Comparison of ENCODE assay signal across 2 cellular contexts in the genomic region with DNA sequence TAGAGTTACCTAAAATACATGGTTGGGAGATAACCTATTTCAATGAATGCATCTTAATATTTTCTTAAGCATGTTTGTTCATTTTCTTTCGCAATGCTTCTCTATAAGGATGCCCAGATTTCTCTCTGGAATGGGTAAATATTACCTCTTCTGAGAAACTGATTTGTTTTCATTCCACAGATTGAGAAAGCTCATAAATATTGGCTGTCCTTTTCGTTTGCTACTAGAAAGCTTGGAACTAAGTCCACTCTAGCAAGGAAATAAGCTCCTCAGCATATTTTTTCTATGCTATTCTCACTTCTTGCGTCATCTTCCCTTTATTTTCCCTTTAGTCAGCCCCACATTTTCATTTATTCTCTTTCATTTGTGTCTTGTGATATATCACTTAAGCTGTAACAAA.
A peak's percentile ranks its signal among the peaks of the same experiment; 100 is the strongest.
TF ChIP-seq lines count a peak whose summit lies in the region.

No MANE protein-coding gene starts in this region.

TF ChIP-seq in A549, 52 proteins besides CTCF, POLR2A, EP300 and RAD21:
- peak in 1 of 2 experiments; percentile 28; a peak in 1 of 5 replicates for TF ChIP-seq JUN (IDR thresholded peaks at IDR 0.05)
- TF ChIP-seq ZNF302 (CRISPR knock-in tag; IDR thresholded peaks at IDR 0.05), result no peak
- TF ChIP-seq HEYL (CRISPR knock-in tag; IDR thresholded peaks at IDR 0.05), result no peak
- TF ChIP-seq ZFP36 (IDR thresholded peaks at IDR 0.05; ENCODE audit: borderline replicate concordance, partially characterized antibody), result no peak
- TF ChIP-seq, protein P1, sequence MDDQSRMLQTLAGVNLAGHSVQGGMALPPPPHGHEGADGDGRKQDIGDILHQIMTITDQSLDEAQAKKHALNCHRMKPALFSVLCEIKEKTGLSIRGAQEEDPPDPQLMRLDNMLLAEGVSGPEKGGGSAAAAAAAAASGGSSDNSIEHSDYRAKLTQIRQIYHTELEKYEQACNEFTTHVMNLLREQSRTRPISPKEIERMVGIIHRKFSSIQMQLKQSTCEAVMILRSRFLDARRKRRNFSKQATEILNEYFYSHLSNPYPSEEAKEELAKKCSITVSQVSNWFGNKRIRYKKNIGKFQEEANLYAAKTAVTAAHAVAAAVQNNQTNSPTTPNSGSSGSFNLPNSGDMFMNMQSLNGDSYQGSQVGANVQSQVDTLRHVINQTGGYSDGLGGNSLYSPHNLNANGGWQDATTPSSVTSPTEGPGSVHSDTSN (IDR thresholded peaks at IDR 0.05), result no peak
- TF ChIP-seq EHF (CRISPR knock-in tag; IDR thresholded peaks at IDR 0.05), result no peak
- TF ChIP-seq FOXS1 (CRISPR knock-in tag; IDR thresholded peaks at IDR 0.05), result no peak
- TF ChIP-seq RNF2 (IDR thresholded peaks at IDR 0.05; ENCODE audit: borderline replicate concordance, low read depth), result no peak
- TF ChIP-seq, protein P2, sequence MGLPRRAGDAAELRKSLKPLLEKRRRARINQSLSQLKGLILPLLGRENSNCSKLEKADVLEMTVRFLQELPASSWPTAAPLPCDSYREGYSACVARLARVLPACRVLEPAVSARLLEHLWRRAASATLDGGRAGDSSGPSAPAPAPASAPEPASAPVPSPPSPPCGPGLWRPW (IDR thresholded peaks at IDR 0.05), result peak; percentile 25; the same call in 1 of the 2 replicates
- TF ChIP-seq, protein P3, sequence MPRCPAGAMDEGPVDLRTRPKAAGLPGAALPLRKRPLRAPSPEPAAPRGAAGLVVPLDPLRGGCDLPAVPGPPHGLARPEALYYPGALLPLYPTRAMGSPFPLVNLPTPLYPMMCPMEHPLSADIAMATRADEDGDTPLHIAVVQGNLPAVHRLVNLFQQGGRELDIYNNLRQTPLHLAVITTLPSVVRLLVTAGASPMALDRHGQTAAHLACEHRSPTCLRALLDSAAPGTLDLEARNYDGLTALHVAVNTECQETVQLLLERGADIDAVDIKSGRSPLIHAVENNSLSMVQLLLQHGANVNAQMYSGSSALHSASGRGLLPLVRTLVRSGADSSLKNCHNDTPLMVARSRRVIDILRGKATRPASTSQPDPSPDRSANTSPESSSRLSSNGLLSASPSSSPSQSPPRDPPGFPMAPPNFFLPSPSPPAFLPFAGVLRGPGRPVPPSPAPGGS (IDR thresholded peaks at IDR 0.05), result no peak
- TF ChIP-seq JUNB (IDR thresholded peaks at IDR 0.05), result peak; percentile 18; the same call in 1 of the 2 replicates
- TF ChIP-seq TFCP2L1 (CRISPR knock-in tag; IDR thresholded peaks at IDR 0.05), result no peak
- TF ChIP-seq ESRRA (IDR thresholded peaks at IDR 0.05; ENCODE audit: borderline replicate concordance, low read length), result no peak
- TF ChIP-seq, protein P4, sequence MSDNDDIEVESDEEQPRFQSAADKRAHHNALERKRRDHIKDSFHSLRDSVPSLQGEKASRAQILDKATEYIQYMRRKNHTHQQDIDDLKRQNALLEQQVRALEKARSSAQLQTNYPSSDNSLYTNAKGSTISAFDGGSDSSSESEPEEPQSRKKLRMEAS (IDR thresholded peaks at IDR 0.05), result 0 out of 2 replicates have a peak, but pooled peaks have one; percentile 17
- TF ChIP-seq, protein P5, sequence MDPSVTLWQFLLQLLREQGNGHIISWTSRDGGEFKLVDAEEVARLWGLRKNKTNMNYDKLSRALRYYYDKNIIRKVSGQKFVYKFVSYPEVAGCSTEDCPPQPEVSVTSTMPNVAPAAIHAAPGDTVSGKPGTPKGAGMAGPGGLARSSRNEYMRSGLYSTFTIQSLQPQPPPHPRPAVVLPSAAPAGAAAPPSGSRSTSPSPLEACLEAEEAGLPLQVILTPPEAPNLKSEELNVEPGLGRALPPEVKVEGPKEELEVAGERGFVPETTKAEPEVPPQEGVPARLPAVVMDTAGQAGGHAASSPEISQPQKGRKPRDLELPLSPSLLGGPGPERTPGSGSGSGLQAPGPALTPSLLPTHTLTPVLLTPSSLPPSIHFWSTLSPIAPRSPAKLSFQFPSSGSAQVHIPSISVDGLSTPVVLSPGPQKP (IDR thresholded peaks at IDR 0.05; ENCODE audit: low read depth, low read length), result no peak
- TF ChIP-seq, protein P6, sequence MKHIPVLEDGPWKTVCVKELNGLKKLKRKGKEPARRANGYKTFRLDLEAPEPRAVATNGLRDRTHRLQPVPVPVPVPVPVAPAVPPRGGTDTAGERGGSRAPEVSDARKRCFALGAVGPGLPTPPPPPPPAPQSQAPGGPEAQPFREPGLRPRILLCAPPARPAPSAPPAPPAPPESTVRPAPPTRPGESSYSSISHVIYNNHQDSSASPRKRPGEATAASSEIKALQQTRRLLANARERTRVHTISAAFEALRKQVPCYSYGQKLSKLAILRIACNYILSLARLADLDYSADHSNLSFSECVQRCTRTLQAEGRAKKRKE (CRISPR knock-in tag; IDR thresholded peaks at IDR 0.05; ENCODE audit: low read depth), result no peak
- no peak for TF ChIP-seq BHLHE40 (IDR thresholded peaks at IDR 0.05; ENCODE audit: low read depth, low read length)
- no peak for TF ChIP-seq FOSL2 (IDR thresholded peaks at IDR 0.05)
- no peak for TF ChIP-seq FOSL2 (CRISPR knock-in tag; IDR thresholded peaks at IDR 0.05)
- TF ChIP-seq NFE2L2 (conservative IDR thresholded peaks at IDR 0.05; ENCODE audit: low read length), result no peak
- no peak for TF ChIP-seq POLR2AphosphoS2 (conservative IDR thresholded peaks at IDR 0.05; ENCODE audit: low read length)
- TF ChIP-seq KDM1A (IDR thresholded peaks at IDR 0.05; ENCODE audit: low read depth), result no peak
- TF ChIP-seq RFX5 (IDR thresholded peaks at IDR 0.05), result no peak
- no peak for TF ChIP-seq KDM5A (IDR thresholded peaks at IDR 0.05)
- TF ChIP-seq MAFK (IDR thresholded peaks at IDR 0.05; ENCODE audit: partially characterized antibody), result peak; percentile 62
- peak in 1 of 2 experiments; percentile 86 for TF ChIP-seq CEBPB (IDR thresholded peaks at IDR 0.05)
- peak; percentile 54; the same call in 1 of the 2 replicates for TF ChIP-seq GATA3 (IDR thresholded peaks at IDR 0.05; ENCODE audit: borderline replicate concordance)

TF ChIP-seq in IMR-90, 13 proteins besides CTCF, POLR2A, EP300 and RAD21:
- TF ChIP-seq NFE2L2 (IDR thresholded peaks at IDR 0.05; ENCODE audit: low read depth, low read length) (no peak), FOS (IDR thresholded peaks at IDR 0.05; ENCODE audit: low read depth, low read length) (no peak), CHD1 (IDR thresholded peaks at IDR 0.05; ENCODE audit: low read depth, low read length) (no peak), RFX5 (IDR thresholded peaks at IDR 0.05; ENCODE audit: low read depth, low read length) (no peak), MAZ (IDR thresholded peaks at IDR 0.05; ENCODE audit: borderline replicate concordance, low read depth, low read length) (no peak), CEBPB (IDR thresholded peaks at IDR 0.05; ENCODE audit: low read depth, low read length) (peak; percentile 77), MAFK (IDR thresholded peaks at IDR 0.05; ENCODE audit: low read depth, low read length) (0 out of 2 replicates have a peak, but pooled peaks have one; percentile 3), MXI1 (IDR thresholded peaks at IDR 0.05; ENCODE audit: borderline replicate concordance, low read depth, low read length) (no peak), RCOR1 (IDR thresholded peaks at IDR 0.05; ENCODE audit: insufficient replicate concordance, low read length) (no peak), SMC3 (IDR thresholded peaks at IDR 0.05; ENCODE audit: low read depth, low read length) (no peak), BHLHE40 (IDR thresholded peaks at IDR 0.05; ENCODE audit: low read depth, low read length) (no peak)
- TF ChIP-seq, protein P5 (IDR thresholded peaks at IDR 0.05; ENCODE audit: borderline replicate concordance, low read depth, low read length), result no peak
- TF ChIP-seq, protein P7, sequence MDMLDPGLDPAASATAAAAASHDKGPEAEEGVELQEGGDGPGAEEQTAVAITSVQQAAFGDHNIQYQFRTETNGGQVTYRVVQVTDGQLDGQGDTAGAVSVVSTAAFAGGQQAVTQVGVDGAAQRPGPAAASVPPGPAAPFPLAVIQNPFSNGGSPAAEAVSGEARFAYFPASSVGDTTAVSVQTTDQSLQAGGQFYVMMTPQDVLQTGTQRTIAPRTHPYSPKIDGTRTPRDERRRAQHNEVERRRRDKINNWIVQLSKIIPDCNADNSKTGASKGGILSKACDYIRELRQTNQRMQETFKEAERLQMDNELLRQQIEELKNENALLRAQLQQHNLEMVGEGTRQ (IDR thresholded peaks at IDR 0.05; ENCODE audit: low read depth, low read length), result no peak
